In the genomic region with DNA sequence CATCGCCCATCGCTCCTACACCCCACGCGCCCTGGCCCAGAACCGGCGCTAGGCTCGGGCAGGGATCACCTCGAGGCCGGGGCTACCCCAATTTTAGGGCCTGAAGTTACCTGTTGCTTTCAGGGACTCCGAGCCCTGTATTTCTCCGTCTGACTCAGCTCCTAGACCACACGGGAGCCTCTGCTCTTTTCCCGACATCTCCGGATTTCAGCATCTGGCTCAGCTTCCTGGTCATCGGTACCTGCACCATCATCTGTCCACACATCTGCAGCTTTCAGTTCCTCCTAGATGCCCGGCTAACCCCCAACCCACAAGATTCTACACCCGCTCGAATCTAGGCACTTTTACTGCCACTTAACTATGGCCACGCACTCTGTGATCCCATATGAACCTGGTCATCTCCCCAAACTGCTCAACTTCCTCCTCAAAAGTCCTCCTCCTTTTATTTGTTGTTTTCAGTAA, we compare ENCODE assay signal across 8 cellular contexts. TPM values are rescaled to one million over a fixed set of nuclear protein-coding genes. Genes with fewer than 3 reads are reported as not detected.
DNase-seq lines count a peak whose midpoint lies in the region; ATAC-seq, FAIRE-seq and TF ChIP-seq lines count a peak whose summit lies in the region.

No MANE protein-coding gene starts in this region.

- no peak overlapping the region for H3K27ac ChIP-seq in prostate gland

- no peak overlapping the region for H3K27ac Mint-ChIP-seq in natural killer cell treated with Interleukin-12 subunit alpha and Interleukin-12 subunit beta and Interleukin-15 and Interleukin-18, amount 100 ng/mL, for 72 hours
- no peak overlapping the region for H3K27ac Mint-ChIP-seq in activated naive CD4-positive, alpha-beta T cell treated with anti-CD3 and anti-CD28 coated beads, Interleukin-2, amount 10 ng/mL, durations not matched to agents 7 days and 5 days

- H3K9me3 ChIP-seq in prostate gland: no peaks in the 10 kb centered on the region

- 33% methylated on average over 19 of the region's 19 CpGs for WGBS in prostate gland

- TF ChIP-seq CTCF in bronchial epithelial cell (IDR thresholded peaks at IDR 0.05; ENCODE audit: insufficient read depth, low read length, severe bottlenecking): no peak
- no peak for TF ChIP-seq CTCF in prostate gland (IDR thresholded peaks at IDR 0.05)

- no peaks in the 10 kb centered on the region for H3K36me3 ChIP-seq in bronchial epithelial cell (ENCODE audit: control insufficient read depth, insufficient read depth, low read length)
- no peaks in the 10 kb centered on the region for H3K36me3 ChIP-seq in prostate gland

- H3K4me3 ChIP-seq in bronchial epithelial cell (ENCODE audit: low read depth, low read length): peak overlapping the region; percentile 68
- H3K4me3 ChIP-seq in prostate gland: peak overlapping the region; percentile 25 to 35

- H3K27me3 ChIP-seq in bronchial epithelial cell (ENCODE audit: control insufficient read depth, insufficient read depth, low read length) (no peaks in the 10 kb centered on the region), prostate gland (replicated peaks; ENCODE audit: insufficient read depth) (peaks cover 4% of the 10 kb centered on the region)

- peak; percentile 19 for ATAC-seq in GM18517 (IDR thresholded peaks at IDR 0.05; ENCODE audit: unreplicated experiment)
- peak; percentile 31 for ATAC-seq in HG03025 (IDR thresholded peaks at IDR 0.05; ENCODE audit: low FRiP score, unreplicated experiment)
- ATAC-seq in natural killer cell treated with Interleukin-12 subunit alpha and Interleukin-12 subunit beta and Interleukin-15 and Interleukin-18, amount 100 ng/mL, for 72 hours: no peak
- ATAC-seq in GM18505 (IDR thresholded peaks at IDR 0.05; ENCODE audit: unreplicated experiment): no peak

- intact Hi-C loops in prostate gland (cut with DNase I) (no loop called here), posterior vena cava (cut with DNase I) (no loop called here)

- no peak for TF ChIP-seq POLR2A in prostate gland (IDR thresholded peaks at IDR 0.05)
- no peak for TF ChIP-seq POLR2A in GM18505 (IDR thresholded peaks at IDR 0.05; ENCODE audit: borderline replicate concordance, extremely low read depth, insufficient read depth, insufficient read length)

- no peak overlapping the region for H3K4me3 Mint-ChIP-seq in natural killer cell treated with Interleukin-12 subunit alpha and Interleukin-12 subunit beta and Interleukin-15 and Interleukin-18, amount 100 ng/mL, for 72 hours
- H3K4me3 Mint-ChIP-seq in activated naive CD4-positive, alpha-beta T cell treated with anti-CD3 and anti-CD28 coated beads, Interleukin-2, amount 10 ng/mL, durations not matched to agents 7 days and 5 days: no peak overlapping the region

- DNase-seq in bronchial epithelial cell (ENCODE audit: low read depth) (no peak), prostate gland (ENCODE audit: low spot score) (no peak), posterior vena cava (ENCODE audit: low spot score) (no peak)
- DNase-seq in natural killer cell treated with Interleukin-12 subunit alpha and Interleukin-12 subunit beta and Interleukin-15 and Interleukin-18, amount 100 ng/mL, for 72 hours (ENCODE audit: low spot score): no peak
- DNase-seq in activated naive CD4-positive, alpha-beta T cell treated with anti-CD3 and anti-CD28 coated beads, Interleukin-2, amount 10 ng/mL, durations not matched to agents 7 days and 5 days: no peak

- H3K4me1 Mint-ChIP-seq in natural killer cell treated with Interleukin-12 subunit alpha and Interleukin-12 subunit beta and Interleukin-15 and Interleukin-18, amount 100 ng/mL, for 72 hours (ENCODE audit: low read depth in 2 of 2): peaks cover 0 to 4% of the 10 kb centered on the region in 2 donors
- peaks cover 3% of the 10 kb centered on the region for H3K4me1 Mint-ChIP-seq in activated naive CD4-positive, alpha-beta T cell treated with anti-CD3 and anti-CD28 coated beads, Interleukin-2, amount 10 ng/mL, durations not matched to agents 7 days and 5 days

- no peaks in the 10 kb centered on the region for H3K36me3 Mint-ChIP-seq in natural killer cell treated with Interleukin-12 subunit alpha and Interleukin-12 subunit beta and Interleukin-15 and Interleukin-18, amount 100 ng/mL, for 72 hours
- H3K36me3 Mint-ChIP-seq in activated naive CD4-positive, alpha-beta T cell treated with anti-CD3 and anti-CD28 coated beads, Interleukin-2, amount 10 ng/mL, durations not matched to agents 7 days and 5 days: no peaks in the 10 kb centered on the region

- FAIRE-seq in bronchial epithelial cell (lab: Jason Lieb, UNC): no peak

- no peaks in the 10 kb centered on the region for H3K4me1 ChIP-seq in prostate gland (replicated peaks)

- no peaks in the 10 kb centered on the region for H3K9me3 Mint-ChIP-seq in natural killer cell treated with Interleukin-12 subunit alpha and Interleukin-12 subunit beta and Interleukin-15 and Interleukin-18, amount 100 ng/mL, for 72 hours
- no peaks in the 10 kb centered on the region for H3K9me3 Mint-ChIP-seq in activated naive CD4-positive, alpha-beta T cell treated with anti-CD3 and anti-CD28 coated beads, Interleukin-2, amount 10 ng/mL, durations not matched to agents 7 days and 5 days

- CTCF ChIA-PET in activated naive CD4-positive, alpha-beta T cell treated with anti-CD3 and anti-CD28 coated beads, Interleukin-2, amount 10 ng/mL, durations not matched to agents 7 days and 5 days (lab: Charles Lee): interaction anchor here (0.8 to 3.6 kb wide), 15 partner anchors 11 to 422 kb away, joined by 3 to 25 read pairs (median 5); no protein-coding TSS in a partner anchor

- peaks cover 4 to 9% of the 10 kb centered on the region in 2 donors for H3K27me3 Mint-ChIP-seq in natural killer cell treated with Interleukin-12 subunit alpha and Interleukin-12 subunit beta and Interleukin-15 and Interleukin-18, amount 100 ng/mL, for 72 hours
- H3K27me3 Mint-ChIP-seq in activated naive CD4-positive, alpha-beta T cell treated with anti-CD3 and anti-CD28 coated beads, Interleukin-2, amount 10 ng/mL, durations not matched to agents 7 days and 5 days: peaks cover 8% of the 10 kb centered on the region

RNA-seq across cellular contexts. Expression of a gene that starts 12.1 kb away (rescaled TPM):
- total RNA-seq in bronchial epithelial cell: 0.13 and 0.26 TPM in 2 replicates
- not detected for total RNA-seq in prostate gland
- 10 to 100 TPM; 10.3 to 55.4 TPM for total RNA-seq in natural killer cell treated with Interleukin-12 subunit alpha and Interleukin-12 subunit beta and Interleukin-15 and Interleukin-18, amount 100 ng/mL, for 72 hours
- total RNA-seq in posterior vena cava: not detected

RNA-seq across cellular contexts. Expression of a gene that starts 29.2 kb away (rescaled TPM):
- total RNA-seq in bronchial epithelial cell (under 0.01 and 0.79 TPM in 2 replicates), prostate gland (under 1 TPM in 1 of 2 donors, not detected in 1; 0.55 TPM), posterior vena cava (not detected)
- total RNA-seq in natural killer cell treated with Interleukin-12 subunit alpha and Interleukin-12 subunit beta and Interleukin-15 and Interleukin-18, amount 100 ng/mL, for 72 hours: 1 to 10 TPM in 1 of 2 donors, not detected in 1; 5.1 TPM

RNA-seq across cellular contexts. Expression of a gene that starts 32.9 kb away (rescaled TPM):
- total RNA-seq in bronchial epithelial cell: 27.9 and 64.8 TPM in 2 replicates
- total RNA-seq in prostate gland: 1 to 10 TPM; 2.0 to 5.3 TPM
- 10 to 100 TPM; 15.9 to 86.0 TPM for total RNA-seq in natural killer cell treated with Interleukin-12 subunit alpha and Interleukin-12 subunit beta and Interleukin-15 and Interleukin-18, amount 100 ng/mL, for 72 hours
- 10 to 100 TPM; 19.6 to 31.1 TPM for total RNA-seq in posterior vena cava

RNA-seq across cellular contexts. Expression of a gene that starts 49.5 kb away (rescaled TPM):
- total RNA-seq in bronchial epithelial cell (50.5 and 64.6 TPM in 2 replicates), prostate gland (under 1 TPM; 0.18 to 0.62 TPM), posterior vena cava (1 to 10 TPM in 1 of 2 donors, under 1 TPM in 1; 0.46 to 1.2 TPM)
- not detected for total RNA-seq in natural killer cell treated with Interleukin-12 subunit alpha and Interleukin-12 subunit beta and Interleukin-15 and Interleukin-18, amount 100 ng/mL, for 72 hours

Comparison
In these comparisons a context has a peak if more than half of its experiments do, and no peak if none do; other contexts are left out.
1. ATAC-seq: peak in GM18517 (single experiment) and HG03025 (single experiment); none in natural killer cell treated with Interleukin-12 subunit alpha and Interleukin-12 subunit beta and Interleukin-15 and Interleukin-18, amount 100 ng/mL, for 72 hours (0 of 2) and GM18505 (single experiment).